27 cellular contexts compared by ENCODE assay signal in genomic region chr6:44284867-44285266, GRCh38. TPM values are rescaled to one million over a fixed set of nuclear protein-coding genes. Genes with fewer than 3 reads are reported as not detected.
"Had no signal": no experiment of that assay in that cellular context is flagged by ENCODE, and none has a peak within 500 bp of the region (broad histone marks: within the 10 kb centered on the region; RNA-seq: fewer than 3 reads in every experiment).

No MANE protein-coding gene starts in this region.

- DNase-seq: activated CD4-positive, alpha-beta memory T cell treated with anti-CD3 and anti-CD28 coated beads, Interleukin-2, amount 10 ng/mL, durations not matched to agents 7 days and 5 days; activated CD4-positive, alpha-beta T cell treated with anti-CD3 and anti-CD28 coated beads for 36 hours; activated CD4-positive, alpha-beta T cell treated with anti-CD3 and anti-CD28 coated beads, Interleukin-2, amount 10 ng/mL, durations not matched to agents 7 days and 5 days; activated CD4-positive, alpha-beta T cell treated with anti-CD3 and anti-CD28 coated beads, Interleukin-2, amount 50 U/mL, for 4 hours; activated CD4-positive, CD25-positive, alpha-beta regulatory T cell; activated CD4-positive, CD25-positive, alpha-beta regulatory T cell treated with anti-CD3 and anti-CD28 coated beads, Interleukin-2, amount 50 U/mL, for 72 hours; activated CD8-positive, alpha-beta memory T cell treated with anti-CD3 and anti-CD28 coated beads, Interleukin-2, amount 50 U/mL, for 48 hours; activated gamma-delta T cell; activated naive CD4-positive, alpha-beta T cell; activated naive CD8-positive, alpha-beta T cell treated with anti-CD3 and anti-CD28 coated beads, Interleukin-2, amount 10 ng/mL, durations not matched to agents 7 days and 5 days; activated T-cell treated with anti-CD3 and anti-CD28 coated beads for 4 hours; activated T-cell treated with anti-CD3 and anti-CD28 coated beads, Interleukin-2, amount 50 U/mL, for 24 hours; activated T-cell treated with anti-CD3 and anti-CD28 coated beads, Interleukin-2, amount 50 U/mL, for 72 hours; effector CD4-positive, alpha-beta T cell; effector memory CD8-positive, alpha-beta T cell; foreskin keratinocyte; gastrocnemius medialis; glutamatergic neuron; heart left ventricle; T-helper 2 cell had no signal

- ATAC-seq: activated CD4-positive, alpha-beta T cell treated with anti-CD3 and anti-CD28 coated beads for 36 hours; activated naive CD4-positive, alpha-beta T cell treated with anti-CD3 and anti-CD28 coated beads, Interleukin-2, amount 50 U/mL, for 72 hours; activated T-cell treated with anti-CD3 and anti-CD28 coated beads, Interleukin-2, amount 50 U/mL, for 72 hours; effector memory CD8-positive, alpha-beta T cell; gastrocnemius medialis; heart left ventricle had no signal

- H3K4me3 ChIP-seq: coronary artery, esophagus muscularis mucosa, gastrocnemius medialis, heart left ventricle had no signal

- H3K36me3 ChIP-seq: brain microvascular endothelial cell, esophagus muscularis mucosa, gastrocnemius medialis, heart left ventricle had no signal

- H3K27ac ChIP-seq: brain microvascular endothelial cell, coronary artery, esophagus muscularis mucosa, foreskin keratinocyte, gastrocnemius medialis, heart left ventricle had no signal

- FAIRE-seq: astrocyte, bronchial epithelial cell had no signal

- H3K9me3 ChIP-seq: esophagus muscularis mucosa, gastrocnemius medialis, heart left ventricle had no signal

- H3K4me1 ChIP-seq: esophagus muscularis mucosa, foreskin keratinocyte, gastrocnemius medialis, heart left ventricle had no signal

RNA-seq across cellular contexts. Expression of gene TMEM151B, which starts 14.6 kb away (rescaled TPM):
- total RNA-seq: activated CD4-positive, alpha-beta memory T cell treated with anti-CD3 and anti-CD28 coated beads, Interleukin-2, amount 10 ng/mL, durations not matched to agents 7 days and 5 days; activated CD4-positive, alpha-beta T cell treated with anti-CD3 and anti-CD28 coated beads, Interleukin-2, amount 10 ng/mL, durations not matched to agents 7 days and 5 days; activated naive CD8-positive, alpha-beta T cell treated with anti-CD3 and anti-CD28 coated beads, Interleukin-2, amount 10 ng/mL, durations not matched to agents 7 days and 5 days; bronchial epithelial cell; T-helper 1 cell treated with Interleukin-12 subunit alpha and Interleukin-12 subunit beta and Interleukin-4 antibody, amounts not matched to agents 30 ng/mL and 1 ng/mL, for 36 hours had no signal
- polyA plus RNA-seq: foreskin keratinocyte had no signal
